32 cellular contexts compared by ENCODE assay signal in the genomic region with DNA sequence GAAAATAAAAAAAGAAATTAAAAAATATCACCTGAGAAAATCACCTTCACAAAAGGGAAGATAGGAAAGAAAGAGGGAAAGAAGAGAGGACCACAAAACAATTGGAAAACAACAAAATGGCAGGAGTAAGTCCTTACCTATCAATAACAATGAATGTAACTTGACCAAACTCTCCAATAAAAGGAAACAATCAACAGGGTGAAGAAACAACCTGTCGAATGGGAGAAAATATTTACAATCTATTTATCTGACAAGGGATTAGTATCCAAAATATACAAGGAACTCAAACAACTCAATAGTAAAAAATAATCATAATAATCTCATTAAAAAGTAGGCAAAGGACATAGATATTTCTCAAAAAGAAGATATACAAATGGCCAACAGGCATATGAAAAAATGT.
"Had no signal": no experiment of that assay in that cellular context is flagged by ENCODE, and none has a peak within 500 bp of the region (broad histone marks: within the 10 kb centered on the region; RNA-seq: fewer than 3 reads in every experiment).

No MANE protein-coding gene starts in this region.

- H3K4me1 ChIP-seq: adrenal gland, body of pancreas, breast epithelium had no signal

- FAIRE-seq: astrocyte had no signal

- H3K27me3 ChIP-seq: adrenal gland, body of pancreas, brain microvascular endothelial cell, breast epithelium had no signal

- H3K4me3 ChIP-seq: adrenal gland, body of pancreas, breast epithelium had no signal

- DNase-seq: activated CD4-positive, alpha-beta memory T cell treated with anti-CD3 and anti-CD28 coated beads, Interleukin-2, amount 10 ng/mL, durations not matched to agents 7 days and 5 days; activated CD4-positive, alpha-beta T cell treated with anti-CD3 and anti-CD28 coated beads for 1 hour; activated CD4-positive, alpha-beta T cell treated with anti-CD3 and anti-CD28 coated beads for 36 hours; activated CD4-positive, alpha-beta T cell treated with anti-CD3 and anti-CD28 coated beads for 48 hours; activated CD4-positive, alpha-beta T cell treated with anti-CD3 and anti-CD28 coated beads, Interleukin-2, amount 10 ng/mL, durations not matched to agents 7 days and 5 days; activated CD4-positive, alpha-beta T cell treated with anti-CD3 and anti-CD28 coated beads, Interleukin-2, amount 50 U/mL, for 48 hours; activated CD4-positive, CD25-positive, alpha-beta regulatory T cell; activated CD8-positive, alpha-beta memory T cell treated with anti-CD3 and anti-CD28 coated beads for 24 hours; activated CD8-positive, alpha-beta memory T cell treated with anti-CD3 and anti-CD28 coated beads, Interleukin-2, amount 10 ng/mL, durations not matched to agents 7 days and 5 days; activated CD8-positive, alpha-beta memory T cell treated with anti-CD3 and anti-CD28 coated beads, Interleukin-2, amount 50 U/mL, for 48 hours; activated CD8-positive, alpha-beta T cell treated with anti-CD3 and anti-CD28 coated beads, Interleukin-2, amount 10 ng/mL, durations not matched to agents 7 days and 5 days; activated effector memory CD4-positive, alpha-beta T cell treated with anti-CD3 and anti-CD28 coated beads, Interleukin-2, amount 50 U/mL, for 16 hours; activated gamma-delta T cell treated with Interleukin-2 at 50 U/mL for 16 hours; activated naive CD4-positive, alpha-beta T cell; activated naive CD4-positive, alpha-beta T cell treated with anti-CD3 and anti-CD28 coated beads for 36 hours; activated naive CD4-positive, alpha-beta T cell treated with anti-CD3 and anti-CD28 coated beads, Interleukin-2, amount 50 U/mL, for 16 hours; activated naive CD8-positive, alpha-beta T cell treated with anti-CD3 and anti-CD28 coated beads for 36 hours; activated T-cell treated with anti-CD3 and anti-CD28 coated beads, Interleukin-2, amount 50 U/mL, for 24 hours; activated T-cell treated with anti-CD3 and anti-CD28 coated beads, Interleukin-2, amount 50 U/mL, for 72 hours; adrenal gland; amniotic stem cell; aorta; body of pancreas; brain microvascular endothelial cell; central memory CD4-positive, alpha-beta T cell; SW 1271; T-helper 1 cell; T-helper 2 cell; T-helper 9 cell; WERI-Rb-1 had no signal

- H3K9me3 ChIP-seq: adrenal gland, body of pancreas, breast epithelium had no signal

- H3K27ac ChIP-seq: adrenal gland, body of pancreas, brain microvascular endothelial cell, breast epithelium, WERI-Rb-1 had no signal

- H3K36me3 ChIP-seq: adrenal gland, brain microvascular endothelial cell, breast epithelium had no signal
